In the genomic region with DNA sequence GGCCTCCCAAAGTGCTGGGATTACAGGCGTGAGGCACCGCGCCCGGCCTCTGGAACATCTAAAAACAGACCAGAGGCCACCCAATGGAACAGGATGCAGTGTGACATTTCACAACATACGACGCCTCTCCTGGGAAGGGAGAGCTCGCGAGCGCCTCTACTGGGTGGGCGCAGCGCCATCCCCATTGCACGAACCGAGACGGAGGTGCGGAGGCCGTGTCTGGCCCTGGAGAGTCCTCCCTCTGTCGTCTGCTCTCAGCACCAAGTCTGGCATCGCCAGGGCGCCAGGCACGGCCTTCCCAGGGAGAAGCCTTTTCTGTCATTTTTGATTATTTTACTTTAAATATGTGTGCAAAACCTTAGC, we compare ENCODE assay signal across 8 cellular contexts. TPM values are rescaled to one million over a fixed set of nuclear protein-coding genes. Genes with fewer than 3 reads are reported as not detected.
DNase-seq lines count a peak whose midpoint lies in the region; ATAC-seq and TF ChIP-seq lines count a peak whose summit lies in the region.

No MANE protein-coding gene starts in this region.

- H3K4me1 ChIP-seq in cardiac muscle cell (ENCODE audit: low read depth), result no peaks in the 10 kb centered on the region

- no peak for ATAC-seq in HG02610 (IDR thresholded peaks at IDR 0.05; ENCODE audit: unreplicated experiment)
- ATAC-seq in HG02571 (IDR thresholded peaks at IDR 0.05; ENCODE audit: unreplicated experiment), result no peak
- ATAC-seq in HG03095 (IDR thresholded peaks at IDR 0.05; ENCODE audit: unreplicated experiment), result no peak

- H3K27ac ChIP-seq in 22Rv1 (peak overlapping the region; percentile 15; the same call in 1 of the 2 replicates), cardiac muscle cell (no peak overlapping the region)

- DNase-seq in GM13976 (ENCODE audit: low spot score) (peak; percentile 58), T1000 (lab: John Stamatoyannopoulos, UW) (peak; percentile 9), cardiac muscle cell (ENCODE audit: low read depth in 1 of 2, low spot score in 1 of 2) (peak; percentile 51 to 62)
- peak; percentile 23 to 40 for DNase-seq in stimulated activated CD4-positive, alpha-beta T cell treated with anti-CD3 and anti-CD28 coated beads, Interleukin-15, amount 100 ng/mL, for 48 hours (ENCODE audit: low read depth in 2 of 2)

- H3K9me3 ChIP-seq in cardiac muscle cell (ENCODE audit: low read depth), result no peaks in the 10 kb centered on the region

- H3K36me3 ChIP-seq in cardiac muscle cell, result no peaks in the 10 kb centered on the region

- peaks cover 96% of the 10 kb centered on the region for H3K27me3 ChIP-seq in cardiac muscle cell

- TF ChIP-seq CTCF in 22Rv1 (IDR thresholded peaks at IDR 0.05), result peak; percentile 90; the same call in 1 of the 2 replicates
- no peak for TF ChIP-seq CTCF in GM13976 (IDR thresholded peaks at IDR 0.05; ENCODE audit: borderline replicate concordance, control extremely low read depth, extremely low read depth, insufficient read depth, missing control alignments)
- no peak for TF ChIP-seq CTCF in cardiac muscle cell (IDR thresholded peaks at IDR 0.05; ENCODE audit: low read depth, low read length)

- no peak overlapping the region for H3K4me3 ChIP-seq in cardiac muscle cell

- in situ Hi-C loops in GM13976 (cut with MboI; ENCODE audit: low sequenced_read_pairs, unreplicated experiment), result loop anchor here (10.0 kb wide), 1 partner anchor 393 kb away; no protein-coding TSS in a partner anchor

RNA-seq across cellular contexts. Expression of gene GBX2, which starts 9.4 kb away (rescaled TPM):
- 0.89 TPM in 1 of 2 replicates, not detected in the other for total RNA-seq in cardiac muscle cell
- polyA plus RNA-seq in cardiac muscle cell, result 0.19 and 0.31 TPM in 2 replicates
